Comparison of ENCODE assay signal across 7 cellular contexts in the genomic region with DNA sequence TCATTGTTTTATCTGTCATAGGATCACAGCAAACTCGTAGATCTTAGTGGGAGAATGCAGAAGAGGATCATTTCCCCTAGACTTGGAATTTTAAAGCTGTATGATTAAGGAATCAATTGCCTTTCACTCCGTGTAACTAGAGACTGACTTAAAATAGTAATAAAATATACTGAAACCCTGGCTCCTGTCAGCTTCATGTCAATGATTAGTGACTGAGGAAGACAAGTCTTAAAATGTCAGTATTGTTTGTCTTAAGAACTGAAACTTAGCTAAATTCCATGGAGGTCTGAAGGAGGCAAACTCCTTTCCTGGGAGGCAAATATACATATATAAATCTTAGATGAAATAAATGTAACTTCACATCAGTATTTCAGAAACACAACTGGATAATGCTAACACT.
"Had no signal": no experiment of that assay in that cellular context is flagged by ENCODE, and none has a peak within 500 bp of the region (broad histone marks: within the 10 kb centered on the region; RNA-seq: fewer than 3 reads in every experiment).

No MANE protein-coding gene starts in this region.

- ATAC-seq: HepG2, K562 had no signal

- H3K4me1 Mint-ChIP-seq: IgD-negative memory B cell had no signal

- H3K27me3 Mint-ChIP-seq: IgD-negative memory B cell had no signal

- DNase-seq: IMR-90, KBM-7 had no signal

- H3K4me3 Mint-ChIP-seq: IgD-negative memory B cell had no signal

- H3K4me3 ChIP-seq: K562 had no signal

- H3K27ac ChIP-seq: HL-60 had no signal

- H3K27ac Mint-ChIP-seq: IgD-negative memory B cell had no signal

- FAIRE-seq: HepG2, HTR-8/SVneo, K562 had no signal

- H3K36me3 Mint-ChIP-seq: IgD-negative memory B cell had no signal
